In the genomic region with DNA sequence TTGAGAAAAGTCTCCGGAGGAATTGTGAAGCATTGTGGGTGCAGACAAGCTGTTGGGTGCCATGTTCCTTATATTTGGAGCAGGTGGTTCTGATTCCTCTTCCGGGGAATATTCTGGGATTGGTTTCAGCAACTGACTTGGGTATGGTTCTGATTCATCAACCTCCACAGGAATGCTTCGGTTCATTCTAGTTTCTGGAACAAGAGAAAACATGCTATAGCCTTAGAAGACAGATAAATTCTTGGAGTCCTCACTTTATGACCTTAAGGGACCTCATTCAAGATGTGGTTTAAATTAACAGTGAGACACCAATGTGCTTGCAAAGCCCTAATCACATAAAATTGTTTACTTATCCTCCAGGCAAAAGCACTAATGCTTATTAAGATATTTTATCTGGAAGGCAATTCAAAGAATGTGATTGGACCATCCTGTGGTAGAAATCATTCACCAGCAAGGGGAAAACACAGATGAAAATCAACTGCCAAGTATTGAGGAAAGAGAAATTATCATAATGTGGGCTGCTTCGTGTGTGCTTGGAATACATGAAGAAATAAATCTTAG, we compare ENCODE assay signal across 10 cellular contexts. TPM values are rescaled to one million over a fixed set of nuclear protein-coding genes. Genes with fewer than 3 reads are reported as not detected.
DNase-seq lines count a peak whose midpoint lies in the region; ATAC-seq, FAIRE-seq and TF ChIP-seq lines count a peak whose summit lies in the region.
"Had no signal": no experiment of that assay in that cellular context is flagged by ENCODE, and none has a peak within 500 bp of the region (broad histone marks: within the 10 kb centered on the region; RNA-seq: fewer than 3 reads in every experiment).

No MANE protein-coding gene starts in this region.

- H3K27ac ChIP-seq in astrocyte (ENCODE audit: low read depth, low read length) (peak overlapping the region; percentile 87), kidney (ENCODE audit: low read depth in 2 of 2, low read length in 2 of 2) (peak overlapping the region; percentile 9 to 73), thoracic aorta (peak overlapping the region; percentile 88 to 91)

- H3K4me1 ChIP-seq in astrocyte (ENCODE audit: insufficient read depth, low read length), result peaks cover 46% of the 10 kb centered on the region
- H3K4me1 ChIP-seq in kidney (ENCODE audit: control insufficient read depth in 1 of 2, insufficient read depth in 1 of 2, low read depth in 1 of 2, low read length in 2 of 2), result peaks cover 16 to 27% of the 10 kb centered on the region in 2 donors
- peaks cover 57 to 66% of the 10 kb centered on the region in 2 donors for H3K4me1 ChIP-seq in thoracic aorta (ENCODE audit: control insufficient read depth in 1 of 2, low read depth in 2 of 2)

- no peaks in the 10 kb centered on the region for H3K27me3 Mint-ChIP-seq in astrocyte (ENCODE audit: low read depth, unreplicated experiment)
- no peaks in the 10 kb centered on the region for H3K27me3 Mint-ChIP-seq in natural killer cell treated with Interleukin-12 subunit alpha and Interleukin-12 subunit beta and Interleukin-15 and Interleukin-18, amount 100 ng/mL, for 72 hours
- H3K27me3 Mint-ChIP-seq: activated CD4-positive, alpha-beta T cell treated with anti-CD3 and anti-CD28 coated beads for 36 hours; activated naive CD8-positive, alpha-beta T cell had no signal

- no peak overlapping the region for H2AFZ ChIP-seq in astrocyte (ENCODE audit: low read depth, low read length)

- peak overlapping the region; percentile 64 for H3K27ac Mint-ChIP-seq in astrocyte (ENCODE audit: unreplicated experiment)
- no peak overlapping the region for H3K27ac Mint-ChIP-seq in natural killer cell treated with Interleukin-12 subunit alpha and Interleukin-12 subunit beta and Interleukin-15 and Interleukin-18, amount 100 ng/mL, for 72 hours
- H3K27ac Mint-ChIP-seq: activated CD4-positive, alpha-beta T cell treated with anti-CD3 and anti-CD28 coated beads for 36 hours; activated naive CD8-positive, alpha-beta T cell had no signal

- peak overlapping the region; percentile 76 for H3K4me2 ChIP-seq in astrocyte (ENCODE audit: low read length)

- no peaks in the 10 kb centered on the region for H4K20me1 ChIP-seq in astrocyte (ENCODE audit: insufficient read depth, low read length)

- peaks cover 34% of the 10 kb centered on the region for H3K79me2 ChIP-seq in astrocyte (ENCODE audit: insufficient read depth, low read length)

- H3K4me3 Mint-ChIP-seq in astrocyte (ENCODE audit: unreplicated experiment), result peak overlapping the region; percentile 22
- no peak overlapping the region for H3K4me3 Mint-ChIP-seq in natural killer cell treated with Interleukin-12 subunit alpha and Interleukin-12 subunit beta and Interleukin-15 and Interleukin-18, amount 100 ng/mL, for 72 hours
- H3K4me3 Mint-ChIP-seq: activated CD4-positive, alpha-beta T cell treated with anti-CD3 and anti-CD28 coated beads for 36 hours; activated naive CD8-positive, alpha-beta T cell had no signal

- H3K36me3 ChIP-seq in astrocyte (ENCODE audit: insufficient read depth, low read length) (no peaks in the 10 kb centered on the region), kidney (ENCODE audit: control insufficient read depth in 1 of 2, insufficient read depth in 2 of 2, low read length in 2 of 2) (no peaks in the 10 kb centered on the region), thoracic aorta (no peaks in the 10 kb centered on the region)

- peaks cover 10% of the 10 kb centered on the region for H3K36me3 Mint-ChIP-seq in astrocyte (ENCODE audit: low read depth, unreplicated experiment)
- peaks cover 9% of the 10 kb centered on the region for H3K36me3 Mint-ChIP-seq in natural killer cell treated with Interleukin-12 subunit alpha and Interleukin-12 subunit beta and Interleukin-15 and Interleukin-18, amount 100 ng/mL, for 72 hours

- H3K4me3 ChIP-seq in astrocyte (ENCODE audit: insufficient read depth, low read depth, low read length) (no peak overlapping the region), kidney (ENCODE audit: low read length in 2 of 2) (peak overlapping the region in 1 of 2 donors; percentile 4), thoracic aorta (no peak overlapping the region)

- FAIRE-seq in astrocyte (lab: Jason Lieb, UNC) (peak; percentile 49), kidney (lab: Jason Lieb, UNC) (no peak)

- intact Hi-C loops in kidney (cut with DNase I), result no loop called here

- TF ChIP-seq CTCF in astrocyte (IDR thresholded peaks at IDR 0.05; ENCODE audit: insufficient read depth, low read depth, low read length), result no peak
- no peak for TF ChIP-seq CTCF in kidney (IDR thresholded peaks at IDR 0.05; ENCODE audit: borderline replicate concordance, extremely low read depth, insufficient read depth)
- TF ChIP-seq CTCF in thoracic aorta (IDR thresholded peaks at IDR 0.05), result no peak

- no peaks in the 10 kb centered on the region for H3K9me3 ChIP-seq in astrocyte (ENCODE audit: insufficient read depth, low read depth, low read length)
- H3K9me3 ChIP-seq in kidney (ENCODE audit: control insufficient read depth in 1 of 2, low read length in 2 of 2), result no peaks in the 10 kb centered on the region
- no peaks in the 10 kb centered on the region for H3K9me3 ChIP-seq in thoracic aorta

- no peaks in the 10 kb centered on the region for H3K27me3 ChIP-seq in astrocyte (ENCODE audit: insufficient read depth, low read length)
- H3K27me3 ChIP-seq in thoracic aorta (replicated peaks; ENCODE audit: insufficient read depth), result no peaks in the 10 kb centered on the region

- no peak for ATAC-seq in thoracic aorta (ENCODE audit: insufficient number of reproducible peaks, low FRiP score, low read depth)
- no peak for ATAC-seq in natural killer cell treated with Interleukin-12 subunit alpha and Interleukin-12 subunit beta and Interleukin-15 and Interleukin-18, amount 100 ng/mL, for 72 hours
- ATAC-seq: activated CD4-positive, alpha-beta T cell treated with anti-CD3 and anti-CD28 coated beads for 36 hours had no signal

- DNase-seq in GM04504 (ENCODE audit: low read depth) (peak; percentile 70), astrocyte (ENCODE audit: low read depth) (peak; percentile 69), kidney (no peak), thoracic aorta (ENCODE audit: low spot score) (no peak), SW 1271 (lab: John Stamatoyannopoulos, UW) (no peak), NCI-H748 (lab: John Stamatoyannopoulos, UW; ENCODE audit: unreplicated experiment) (no peak)
- DNase-seq in stimulated activated CD4-positive, alpha-beta T cell treated with anti-CD3 and anti-CD28 coated beads, Interleukin-15, amount 100 ng/mL, for 24 hours, result no peak
- no peak for DNase-seq in natural killer cell treated with Interleukin-12 subunit alpha and Interleukin-12 subunit beta and Interleukin-15 and Interleukin-18, amount 100 ng/mL, for 72 hours (ENCODE audit: low spot score)
- DNase-seq: activated CD4-positive, alpha-beta T cell treated with anti-CD3 and anti-CD28 coated beads for 36 hours had no signal

- H3K9ac ChIP-seq in astrocyte (ENCODE audit: low read length) (peak overlapping the region; percentile 66), kidney (ENCODE audit: low read length in 2 of 2) (no peak overlapping the region)

- H3K4me1 Mint-ChIP-seq in astrocyte (ENCODE audit: low read depth, unreplicated experiment), result peaks cover 47% of the 10 kb centered on the region
- peaks cover 4 to 10% of the 10 kb centered on the region in 2 donors for H3K4me1 Mint-ChIP-seq in natural killer cell treated with Interleukin-12 subunit alpha and Interleukin-12 subunit beta and Interleukin-15 and Interleukin-18, amount 100 ng/mL, for 72 hours (ENCODE audit: low read depth in 2 of 2)

- H3K9me3 Mint-ChIP-seq in astrocyte (ENCODE audit: unreplicated experiment), result no peaks in the 10 kb centered on the region
- H3K9me3 Mint-ChIP-seq in natural killer cell treated with Interleukin-12 subunit alpha and Interleukin-12 subunit beta and Interleukin-15 and Interleukin-18, amount 100 ng/mL, for 72 hours, result no peaks in the 10 kb centered on the region

RNA-seq across cellular contexts. Expression of a gene that starts 13.7 kb away (rescaled TPM):
- total RNA-seq in astrocyte (17.8 and 19.0 TPM in 2 replicates), kidney (30.0 TPM), thoracic aorta (10 to 100 TPM; 11.8 to 32.2 TPM)
- polyA plus RNA-seq in kidney (ENCODE audit: insufficient read depth, low read depth, low replicate concordance), result 15.7 TPM
- 10 to 100 TPM; 20.8 to 24.9 TPM for total RNA-seq in natural killer cell treated with Interleukin-12 subunit alpha and Interleukin-12 subunit beta and Interleukin-15 and Interleukin-18, amount 100 ng/mL, for 72 hours

Comparison
In these comparisons a context has a peak if more than half of its experiments do, and no peak if none do; other contexts are left out.
1. DNase-seq: peak in GM04504 (single experiment) and astrocyte (single experiment); none in kidney (single experiment), thoracic aorta (single experiment), SW 1271 (0 of 2), NCI-H748 (single experiment), stimulated activated CD4-positive, alpha-beta T cell treated with anti-CD3 and anti-CD28 coated beads, Interleukin-15, amount 100 ng/mL, for 24 hours (single experiment) and natural killer cell treated with Interleukin-12 subunit alpha and Interleukin-12 subunit beta and Interleukin-15 and Interleukin-18, amount 100 ng/mL, for 72 hours (single experiment).
2. Peak in every context shown above with its lines, with median percentiles within 50 percentile points of each other: H3K27ac ChIP-seq.